In the genomic region with DNA sequence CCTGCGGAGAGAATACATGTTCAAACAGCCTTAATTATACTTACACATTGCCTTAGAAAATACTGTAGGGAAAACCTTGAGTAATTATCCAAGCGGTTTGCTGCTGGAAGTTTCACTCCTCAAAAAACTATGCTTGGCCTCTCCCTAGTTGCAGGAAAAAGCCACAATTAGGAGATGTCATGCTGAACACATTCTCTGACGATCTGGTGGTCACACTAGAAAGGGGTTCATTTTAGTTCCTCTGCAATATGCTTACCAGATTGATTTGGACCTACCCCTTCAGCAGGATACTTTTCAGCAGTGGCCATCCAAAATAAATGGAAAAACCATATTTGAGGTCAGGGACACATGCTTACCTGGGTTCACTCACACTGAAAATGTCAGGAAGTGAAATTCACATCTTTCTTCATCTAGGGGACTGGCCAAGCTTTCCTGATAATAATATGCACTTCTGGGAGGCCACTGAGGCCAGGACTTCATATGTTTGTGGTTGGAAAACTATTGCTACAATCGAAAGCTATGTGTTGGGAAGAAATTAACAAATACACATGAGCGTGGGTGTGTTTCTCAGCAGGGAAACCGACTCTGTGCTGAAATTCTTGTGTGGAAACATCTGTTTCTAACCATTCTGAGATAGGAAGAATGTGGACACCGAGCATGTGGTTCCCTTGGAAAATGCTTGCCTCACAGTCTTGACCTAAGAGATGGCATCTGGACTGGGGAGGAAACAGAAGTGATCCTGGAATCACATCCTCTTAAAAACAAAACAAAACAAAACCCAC, we compare ENCODE assay signal across 12 cellular contexts.
A peak's percentile ranks its signal among the peaks of the same experiment; 100 is the strongest.
DNase-seq lines count a peak whose midpoint lies in the region; ATAC-seq, FAIRE-seq and TF ChIP-seq lines count a peak whose summit lies in the region.
"Had no signal": no experiment of that assay in that cellular context is flagged by ENCODE, and none has a peak within 500 bp of the region (broad histone marks: within the 10 kb centered on the region; RNA-seq: fewer than 3 reads in every experiment).

No MANE protein-coding gene starts in this region.

- H3K4me1 ChIP-seq in adrenal gland (replicated peaks in 1 of 2) (no peaks in the 10 kb centered on the region), heart left ventricle (peaks cover 0 to 13% (median 0%) of the 10 kb centered on the region in 12 donors), skeletal muscle satellite cell (ENCODE audit: control insufficient read depth, insufficient read depth, low read length) (peaks cover 19% of the 10 kb centered on the region), Karpas-422 (ENCODE audit: low read length) (no peaks in the 10 kb centered on the region)

- H3K9ac ChIP-seq in skeletal muscle satellite cell (ENCODE audit: low read depth, low read length), result peak overlapping the region; percentile 12
- no peak overlapping the region for H3K9ac ChIP-seq in Karpas-422 (ENCODE audit: low read length)

- 55 to 62% (median 61%) methylated on average over 7 of the region's 7 CpGs for WGBS in adrenal gland, 4 donors
- 51 to 74% (median 56%) methylated on average over 7 of the region's 7 CpGs for WGBS in heart left ventricle, 4 donors

- H3K27me3 ChIP-seq in adrenal gland (no peaks in the 10 kb centered on the region), heart left ventricle (peaks cover 0 to 4% (median 0%) of the 10 kb centered on the region in 9 donors), skeletal muscle satellite cell (ENCODE audit: control insufficient read depth, insufficient read depth, low read length) (no peaks in the 10 kb centered on the region), Karpas-422 (ENCODE audit: low read length) (no peaks in the 10 kb centered on the region)

- H3K4me3 ChIP-seq in adrenal gland (no peak overlapping the region), heart left ventricle (peak overlapping the region in 3 of 12 donors; percentile 10 to 36 (median 28)), skeletal muscle satellite cell (ENCODE audit: low read length) (no peak overlapping the region), Karpas-422 (ENCODE audit: low read length) (no peak overlapping the region)
- H3K4me3 ChIP-seq: SK-N-MC had no signal

- H2AFZ ChIP-seq in Karpas-422 (ENCODE audit: low read length), result no peak overlapping the region

- H3K9me3 ChIP-seq in adrenal gland (replicated peaks in 1 of 3) (no peaks in the 10 kb centered on the region), heart left ventricle (peaks cover 0 to 7% (median 0%) of the 10 kb centered on the region in 12 donors), skeletal muscle satellite cell (replicated peaks; ENCODE audit: low read length) (no peaks in the 10 kb centered on the region), Karpas-422 (ENCODE audit: low read length) (no peaks in the 10 kb centered on the region)

- H3K27ac ChIP-seq in adrenal gland, result peak overlapping the region in 3 of 5 donors; percentile 0 to 64 (median 37)
- H3K27ac ChIP-seq in heart left ventricle, result peak overlapping the region in 11 of 12 donors; percentile 33 to 83 (median 61)
- H3K27ac ChIP-seq in Karpas-422 (ENCODE audit: low read length), result no peak overlapping the region
- H3K27ac ChIP-seq: SK-N-MC had no signal

- intact Hi-C loops in adrenal gland (cut with DNase I) (no loop called here), heart left ventricle (cut with DNase I) (loop anchor here in 3 of 10 donors (5.0 to 10.0 kb wide), 2 partner anchors 234 to 236 kb away; no protein-coding TSS in a partner anchor)

- H3K79me2 ChIP-seq in Karpas-422 (ENCODE audit: low read length), result no peaks in the 10 kb centered on the region

- no peak overlapping the region for H3K4me2 ChIP-seq in skeletal muscle satellite cell (ENCODE audit: low read length)
- H3K4me2 ChIP-seq in Karpas-422 (ENCODE audit: low read depth, low read length, poor library complexity, severe bottlenecking), result no peak overlapping the region

- TF ChIP-seq CTCF in adrenal gland (IDR thresholded peaks at IDR 0.05), result no peak
- TF ChIP-seq CTCF in heart left ventricle (IDR thresholded peaks at IDR 0.05), result no peak

- DNase-seq in GM18507 (ENCODE audit: extremely low spot score, insufficient read length, low read depth) (no peak), adrenal gland (peak; percentile 18 to 61 (median 26)), heart left ventricle (peak in 3 of 5 donors; percentile 33 to 39 (median 33)), Karpas-422 (no peak)
- DNase-seq in activated CD4-positive, alpha-beta T cell treated with anti-CD3 and anti-CD28 coated beads for 48 hours, result no peak
- DNase-seq: NCI-H1694, nephron progenitor cell had no signal

- ATAC-seq in heart left ventricle (peak; percentile 72 to 94 (median 86)), HG03571 (IDR thresholded peaks at IDR 0.05; ENCODE audit: unreplicated experiment) (no peak), GM21786 (IDR thresholded peaks at IDR 0.05; ENCODE audit: unreplicated experiment) (no peak)

- no peaks in the 10 kb centered on the region for H3K36me3 ChIP-seq in adrenal gland (replicated peaks in 1 of 2)
- H3K36me3 ChIP-seq in heart left ventricle, result no peaks in the 10 kb centered on the region
- H3K36me3 ChIP-seq in skeletal muscle satellite cell (ENCODE audit: insufficient read depth, low read length), result no peaks in the 10 kb centered on the region
- no peaks in the 10 kb centered on the region for H3K36me3 ChIP-seq in Karpas-422 (ENCODE audit: insufficient read depth, low read length)

- peak; percentile 78 for FAIRE-seq in GM18507 (lab: Jason Lieb, UNC)
- FAIRE-seq: G401.6 had no signal

- H3K9me2 ChIP-seq in Karpas-422 (replicated peaks; ENCODE audit: insufficient read depth, low read length), result no peaks in the 10 kb centered on the region

- H4K20me1 ChIP-seq in Karpas-422 (ENCODE audit: insufficient read depth, low read depth, low read length), result no peaks in the 10 kb centered on the region

- TF ChIP-seq POLR2A in adrenal gland (IDR thresholded peaks at IDR 0.05) (no peak), heart left ventricle (IDR thresholded peaks at IDR 0.05) (no peak)

Comparison
In these comparisons a context has a peak if more than half of its experiments do, and no peak if none do; other contexts are left out.
1. DNase-seq: peak in adrenal gland (7 of 7) and heart left ventricle (3 of 5); none in GM18507 (single experiment), Karpas-422 (single experiment) and activated CD4-positive, alpha-beta T cell treated with anti-CD3 and anti-CD28 coated beads for 48 hours (single experiment).
2. ATAC-seq: peak in heart left ventricle (4 of 4); none in HG03571 (single experiment) and GM21786 (single experiment).